Comparison of ENCODE assay signal across 17 cellular contexts in the genomic region with DNA sequence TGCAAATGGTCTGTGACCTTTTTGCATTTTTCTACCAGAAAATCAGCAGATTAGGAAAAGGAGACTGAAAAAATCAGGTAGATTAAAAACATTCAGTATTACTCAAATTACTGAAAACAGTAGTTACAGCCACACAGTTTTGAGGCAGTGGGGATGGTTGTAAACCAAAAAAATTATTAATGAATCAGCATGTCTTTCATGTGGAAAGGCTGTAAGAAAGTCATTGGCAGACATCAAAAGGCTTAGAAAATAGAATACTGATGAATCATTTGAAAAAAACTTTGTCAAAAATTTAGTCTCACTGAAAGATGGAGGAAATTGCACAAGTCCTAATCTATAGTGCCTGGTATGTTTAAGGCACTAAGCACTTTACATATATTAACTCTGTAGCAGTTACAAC.
A peak's percentile ranks its signal among the peaks of the same experiment; 100 is the strongest.
DNase-seq lines count a peak whose midpoint lies in the region; ATAC-seq and TF ChIP-seq lines count a peak whose summit lies in the region.
"Had no signal": no experiment of that assay in that cellular context is flagged by ENCODE, and none has a peak within 500 bp of the region (broad histone marks: within the 10 kb centered on the region; RNA-seq: fewer than 3 reads in every experiment).

No MANE protein-coding gene starts in this region.

- TF ChIP-seq CTCF in GM06990 (IDR thresholded peaks at IDR 0.05; ENCODE audit: insufficient read depth, low read length, poor library complexity, severe bottlenecking) (no peak), astrocyte of the spinal cord (IDR thresholded peaks at IDR 0.05; ENCODE audit: low read depth, low read length) (no peak), foreskin fibroblast (IDR thresholded peaks at IDR 0.05; ENCODE audit: low read depth, low read length) (no peak)

- H3K4me3 ChIP-seq in GM06990 (replicated peaks; ENCODE audit: low read depth, low read length) (no peak overlapping the region), astrocyte of the spinal cord (ENCODE audit: low read depth, low read length) (no peak overlapping the region), foreskin fibroblast (ENCODE audit: low read depth in 1 of 2, low read length in 2 of 2) (no peak overlapping the region)
- H3K4me3 ChIP-seq: psoas muscle had no signal

- ATAC-seq in GM19035 (IDR thresholded peaks at IDR 0.05; ENCODE audit: unreplicated experiment) (peak; percentile 66), HG03025 (IDR thresholded peaks at IDR 0.05; ENCODE audit: low FRiP score, unreplicated experiment) (peak; percentile 68), GM18909 (IDR thresholded peaks at IDR 0.05; ENCODE audit: poor library complexity, unreplicated experiment) (no peak)
- ATAC-seq: naive thymus-derived CD4-positive, alpha-beta T cell; psoas muscle had no signal

- no peaks in the 10 kb centered on the region for H3K36me3 ChIP-seq in GM06990 (ENCODE audit: control insufficient read depth, insufficient read depth, low read length)

- DNase-seq in GM06990 (ENCODE audit: extremely low read depth, insufficient read length) (peak; percentile 16), astrocyte of the spinal cord (ENCODE audit: low read depth, low spot score) (peak; percentile 23), nucleus accumbens (lab: John Stamatoyannopoulos, UW) (no peak), foreskin fibroblast (no peak), cerebellar cortex (ENCODE audit: low spot score) (no peak)
- DNase-seq: amniotic stem cell; Caco-2; erythroblast; glutamatergic neuron; IMR-90; naive thymus-derived CD4-positive, alpha-beta T cell; NCI-H2081 treated with DMSO at 0.1 percent for 48 hours; NCI-H524 treated with DMSO at 0.1 percent for 48 hours had no signal

- no peaks in the 10 kb centered on the region for H3K27me3 ChIP-seq in GM06990 (replicated peaks; ENCODE audit: control insufficient read depth, insufficient read depth, low read length)

- in situ Hi-C loops in astrocyte of the spinal cord (cut with HindIII; ENCODE audit: low sequenced_read_pairs): no loop called here

Comparison
In these comparisons a context has a peak if more than half of its experiments do, and no peak if none do; other contexts are left out.
1. DNase-seq: peak in GM06990 (single experiment) and astrocyte of the spinal cord (single experiment); none in nucleus accumbens (0 of 56), foreskin fibroblast (0 of 2) and cerebellar cortex (single experiment).